ENCODE assay signal across 18 cellular contexts in genomic region chr16:53530046-53530445, GRCh38. TPM values are rescaled to one million over a fixed set of nuclear protein-coding genes. Genes with fewer than 3 reads are reported as not detected.
DNase-seq lines count a peak whose midpoint lies in the region; ATAC-seq and TF ChIP-seq lines count a peak whose summit lies in the region.
"Had no signal": no experiment of that assay in that cellular context is flagged by ENCODE, and none has a peak within 500 bp of the region (broad histone marks: within the 10 kb centered on the region; RNA-seq: fewer than 3 reads in every experiment).

No MANE protein-coding gene starts in this region.

- H3K27me3 Mint-ChIP-seq in mesothelial cell of epicardium (ENCODE audit: low read depth) = no peaks in the 10 kb centered on the region
- H3K27me3 Mint-ChIP-seq in type B pancreatic cell = no peaks in the 10 kb centered on the region
- H3K27me3 Mint-ChIP-seq in osteocyte (ENCODE audit: unreplicated experiment) = peaks cover 6% of the 10 kb centered on the region
- H3K27me3 Mint-ChIP-seq: activated naive CD8-positive, alpha-beta T cell treated with anti-CD3 and anti-CD28 coated beads, Interleukin-2, amount 50 U/mL, for 24 hours had no signal

- H3K27ac Mint-ChIP-seq in mesothelial cell of epicardium (peak overlapping the region; percentile 58), type B pancreatic cell (peak overlapping the region; percentile 34), osteocyte (ENCODE audit: unreplicated experiment) (no peak overlapping the region)
- H3K27ac Mint-ChIP-seq: activated naive CD8-positive, alpha-beta T cell treated with anti-CD3 and anti-CD28 coated beads, Interleukin-2, amount 50 U/mL, for 24 hours; endodermal cell; neural progenitor cell had no signal

- H3K36me3 Mint-ChIP-seq in mesothelial cell of epicardium (no peaks in the 10 kb centered on the region), type B pancreatic cell (no peaks in the 10 kb centered on the region), osteocyte (ENCODE audit: unreplicated experiment) (no peaks in the 10 kb centered on the region)
- H3K36me3 Mint-ChIP-seq: neural progenitor cell had no signal

- H3K4me3 Mint-ChIP-seq in mesothelial cell of epicardium = no peak overlapping the region
- no peak overlapping the region for H3K4me3 Mint-ChIP-seq in type B pancreatic cell
- H3K4me3 Mint-ChIP-seq in osteocyte (ENCODE audit: unreplicated experiment) = no peak overlapping the region
- H3K4me3 Mint-ChIP-seq: activated naive CD8-positive, alpha-beta T cell treated with anti-CD3 and anti-CD28 coated beads, Interleukin-2, amount 50 U/mL, for 24 hours; endodermal cell; neural progenitor cell had no signal

- DNase-seq in NCI-H2227 (lab: John Stamatoyannopoulos, UW; ENCODE audit: unreplicated experiment) (peak; percentile 25), NCI-H2227 treated with DMSO at 0.1 percent for 48 hours (lab: John Stamatoyannopoulos, UW) (no peak), NCI-H524 treated with DMSO at 0.1 percent for 48 hours (lab: John Stamatoyannopoulos, UW) (peak; percentile 64), mesothelial cell of epicardium (ENCODE audit: low spot score in 2 of 2, unreplicated experiment in 2 of 2) (no peak), type B pancreatic cell (ENCODE audit: extremely low spot score, unreplicated experiment) (no peak), osteocyte (ENCODE audit: extremely low spot score, unreplicated experiment) (no peak)
- no peak for DNase-seq in activated CD4-positive, alpha-beta T cell treated with anti-CD3 and anti-CD28 coated beads, Interleukin-2, amount 50 U/mL, for 1 hour
- DNase-seq: activated CD4-positive, alpha-beta T cell treated with anti-CD3 and anti-CD28 coated beads for 48 hours; activated CD8-positive, alpha-beta memory T cell treated with anti-CD3 and anti-CD28 coated beads, Interleukin-2, amount 50 U/mL, for 4 hours; activated naive CD8-positive, alpha-beta T cell treated with anti-CD3 and anti-CD28 coated beads, Interleukin-2, amount 50 U/mL, for 24 hours; brain microvascular endothelial cell; endodermal cell; GF-D8; NCI-H446; Right ventricle myocardium superior; upper lobe of left lung had no signal

- no peak for ATAC-seq in GM18498 (IDR thresholded peaks at IDR 0.05; ENCODE audit: unreplicated experiment)
- ATAC-seq: activated naive CD8-positive, alpha-beta T cell treated with anti-CD3 and anti-CD28 coated beads, Interleukin-2, amount 50 U/mL, for 24 hours had no signal

- no peaks in the 10 kb centered on the region for H3K9me3 Mint-ChIP-seq in mesothelial cell of epicardium
- no peaks in the 10 kb centered on the region for H3K9me3 Mint-ChIP-seq in type B pancreatic cell
- peaks cover 4% of the 10 kb centered on the region for H3K9me3 Mint-ChIP-seq in osteocyte (ENCODE audit: unreplicated experiment)
- H3K9me3 Mint-ChIP-seq: activated naive CD8-positive, alpha-beta T cell treated with anti-CD3 and anti-CD28 coated beads, Interleukin-2, amount 50 U/mL, for 24 hours; endodermal cell had no signal

- TF ChIP-seq CTCF in mesothelial cell of epicardium (IDR thresholded peaks at IDR 0.05; ENCODE audit: unreplicated experiment) (no peak), type B pancreatic cell (conservative IDR thresholded peaks at IDR 0.05) (no peak), osteocyte (IDR thresholded peaks at IDR 0.05) (no peak)

- peaks cover 5% of the 10 kb centered on the region for H3K4me1 Mint-ChIP-seq in mesothelial cell of epicardium
- peaks cover 5% of the 10 kb centered on the region for H3K4me1 Mint-ChIP-seq in type B pancreatic cell (ENCODE audit: unreplicated experiment)
- H3K4me1 Mint-ChIP-seq in osteocyte (ENCODE audit: unreplicated experiment) = no peaks in the 10 kb centered on the region
- H3K4me1 Mint-ChIP-seq: endodermal cell, neural progenitor cell had no signal

RNA-seq across cellular contexts. Expression of gene AKTIP, which starts 27.0 kb away (rescaled TPM):
- total RNA-seq in mesothelial cell of epicardium = 41.1 to 43.7 TPM (median 42.0 TPM) in 3 replicates
- 35.4 and 84.8 TPM in 2 replicates for total RNA-seq in type B pancreatic cell (ENCODE audit: low replicate concordance)
- total RNA-seq in osteocyte = 27.3 and 29.2 TPM in 2 replicates

Comparison
In these comparisons a context has a peak if more than half of its experiments do, and no peak if none do; other contexts are left out.
1. DNase-seq: peak in NCI-H2227 (single experiment) and NCI-H524 treated with DMSO at 0.1 percent for 48 hours (single experiment); none in NCI-H2227 treated with DMSO at 0.1 percent for 48 hours (single experiment), mesothelial cell of epicardium (0 of 2), type B pancreatic cell (single experiment), osteocyte (single experiment) and activated CD4-positive, alpha-beta T cell treated with anti-CD3 and anti-CD28 coated beads, Interleukin-2, amount 50 U/mL, for 1 hour (single experiment).